19 cellular contexts compared by ENCODE assay signal in genomic region chr2:216148983-216149382, GRCh38. TPM values are rescaled to one million over a fixed set of nuclear protein-coding genes. Genes with fewer than 3 reads are reported as not detected.
DNase-seq lines count a peak whose midpoint lies in the region; ATAC-seq and TF ChIP-seq lines count a peak whose summit lies in the region.
"Had no signal": no experiment of that assay in that cellular context is flagged by ENCODE, and none has a peak within 500 bp of the region (broad histone marks: within the 10 kb centered on the region; RNA-seq: fewer than 3 reads in every experiment).

No MANE protein-coding gene starts in this region.

- no peak for ATAC-seq in activated T-cell treated with anti-CD3 and anti-CD28 coated beads, Interleukin-2, amount 50 U/mL, for 72 hours (replicated peaks in 1 of 2)
- ATAC-seq in stimulated activated effector memory CD8-positive, alpha-beta T cell treated with anti-CD3 and anti-CD28 coated beads, Interleukin-12 subunit alpha, Interleukin-12 subunit beta, amount 100 ng/mL, for 72 hours: no peak
- ATAC-seq: HCT116 had no signal

- H3K4me3 Mint-ChIP-seq in activated T-cell treated with anti-CD3 and anti-CD28 coated beads, Interleukin-2, amount 50 U/mL, for 72 hours: no peak overlapping the region
- no peak overlapping the region for H3K4me3 Mint-ChIP-seq in HFFc6
- no peak overlapping the region for H3K4me3 Mint-ChIP-seq in brain
- H3K4me3 Mint-ChIP-seq in stimulated activated effector memory CD8-positive, alpha-beta T cell treated with anti-CD3 and anti-CD28 coated beads, Interleukin-12 subunit alpha, Interleukin-12 subunit beta, amount 100 ng/mL, for 72 hours: no peak overlapping the region
- H3K4me3 Mint-ChIP-seq: CD8-positive, alpha-beta memory T cell had no signal

- peaks cover 21 to 60% of the 10 kb centered on the region in 2 donors for H3K36me3 Mint-ChIP-seq in activated T-cell treated with anti-CD3 and anti-CD28 coated beads, Interleukin-2, amount 50 U/mL, for 72 hours (ENCODE audit: insufficient read depth in 2 of 2)
- H3K36me3 Mint-ChIP-seq in HFFc6 (ENCODE audit: low read depth): peaks cover 50% of the 10 kb centered on the region
- H3K36me3 Mint-ChIP-seq in brain: peaks cover 60% of the 10 kb centered on the region
- no peaks in the 10 kb centered on the region for H3K36me3 Mint-ChIP-seq in stimulated activated effector memory CD8-positive, alpha-beta T cell treated with anti-CD3 and anti-CD28 coated beads, Interleukin-12 subunit alpha, Interleukin-12 subunit beta, amount 100 ng/mL, for 72 hours

- peak overlapping the region; percentile 7 for H3K27ac Mint-ChIP-seq in activated T-cell treated with anti-CD3 and anti-CD28 coated beads, Interleukin-2, amount 50 U/mL, for 72 hours
- H3K27ac Mint-ChIP-seq in HFFc6 (peak overlapping the region; percentile 76), brain (peak overlapping the region in 3 of 5 experiments; percentile 29 to 72 (median 61))
- H3K27ac Mint-ChIP-seq in stimulated activated effector memory CD8-positive, alpha-beta T cell treated with anti-CD3 and anti-CD28 coated beads, Interleukin-12 subunit alpha, Interleukin-12 subunit beta, amount 100 ng/mL, for 72 hours: peak overlapping the region; percentile 76

- no peak for TF ChIP-seq CTCF in HFFc6 (IDR thresholded peaks at IDR 0.05)
- TF ChIP-seq CTCF in brain (conservative IDR thresholded peaks at IDR 0.05): no peak

- no peak for DNase-seq in activated T-cell treated with anti-CD3 and anti-CD28 coated beads, Interleukin-2, amount 50 U/mL, for 72 hours
- DNase-seq in activated T-cell treated with anti-CD3 and anti-CD28 coated beads for 4 hours (no peak), HFFc6 (no peak), NCI-H2029 treated with DMSO at 0.1 percent for 48 hours (lab: John Stamatoyannopoulos, UW) (no peak), T-helper 9 cell (no peak)
- DNase-seq in stimulated activated effector memory CD8-positive, alpha-beta T cell treated with anti-CD3 and anti-CD28 coated beads, Interleukin-12 subunit alpha, Interleukin-12 subunit beta, amount 100 ng/mL, for 72 hours (ENCODE audit: low spot score in 2 of 2): no peak
- DNase-seq: CD8-positive, alpha-beta memory T cell; DMS53; GOT3; Kasumi-1; MM.1S; NCI-H1092; NCI-H1436 treated with DMSO at 0.1 percent for 48 hours; NCI-H2029; NCI-H2171; NCI-H526; PC-9 had no signal

- peaks cover 45% of the 10 kb centered on the region for H3K4me1 Mint-ChIP-seq in activated T-cell treated with anti-CD3 and anti-CD28 coated beads, Interleukin-2, amount 50 U/mL, for 72 hours (ENCODE audit: low read depth)
- H3K4me1 Mint-ChIP-seq in HFFc6 (ENCODE audit: low read depth) (peaks cover 58% of the 10 kb centered on the region), brain (peaks cover 18% of the 10 kb centered on the region)
- peaks cover 34% of the 10 kb centered on the region for H3K4me1 Mint-ChIP-seq in stimulated activated effector memory CD8-positive, alpha-beta T cell treated with anti-CD3 and anti-CD28 coated beads, Interleukin-12 subunit alpha, Interleukin-12 subunit beta, amount 100 ng/mL, for 72 hours

- no peaks in the 10 kb centered on the region for H3K9me3 Mint-ChIP-seq in activated T-cell treated with anti-CD3 and anti-CD28 coated beads, Interleukin-2, amount 50 U/mL, for 72 hours
- no peaks in the 10 kb centered on the region for H3K9me3 Mint-ChIP-seq in HFFc6
- no peaks in the 10 kb centered on the region for H3K9me3 Mint-ChIP-seq in brain
- no peaks in the 10 kb centered on the region for H3K9me3 Mint-ChIP-seq in stimulated activated effector memory CD8-positive, alpha-beta T cell treated with anti-CD3 and anti-CD28 coated beads, Interleukin-12 subunit alpha, Interleukin-12 subunit beta, amount 100 ng/mL, for 72 hours
- H3K9me3 Mint-ChIP-seq: CD8-positive, alpha-beta memory T cell had no signal

- no peaks in the 10 kb centered on the region for H3K27me3 Mint-ChIP-seq in activated T-cell treated with anti-CD3 and anti-CD28 coated beads, Interleukin-2, amount 50 U/mL, for 72 hours (ENCODE audit: low read depth)
- peaks cover 4% of the 10 kb centered on the region for H3K27me3 Mint-ChIP-seq in HFFc6 (ENCODE audit: insufficient read depth)
- no peaks in the 10 kb centered on the region for H3K27me3 Mint-ChIP-seq in brain
- H3K27me3 Mint-ChIP-seq: CD8-positive, alpha-beta memory T cell had no signal

RNA-seq across cellular contexts. Expression of gene XRCC5, which starts 39.8 kb away (rescaled TPM):
- 100 to 1,000 TPM; 300 to 324 TPM for total RNA-seq in activated T-cell treated with anti-CD3 and anti-CD28 coated beads, Interleukin-2, amount 50 U/mL, for 72 hours
- total RNA-seq in HFFc6 (2021; fragmentation: NEBNext Ultra II Directional; extraction: Animal tissue kit (Norgen Biotek cat#: 25700)): 100 to 1,000 TPM; 291 to 372 (median 352) TPM
- 271 TPM for polyA plus RNA-seq in brain (ENCODE audit: insufficient read depth, low read depth, low replicate concordance)

Comparison
In these comparisons a context has a peak if more than half of its experiments do, and no peak if none do; other contexts are left out.
1. H3K27ac Mint-ChIP-seq: peak in every context shown above with its lines; median percentile 76 in HFFc6; 76 in stimulated activated effector memory CD8-positive, alpha-beta T cell treated with anti-CD3 and anti-CD28 coated beads, Interleukin-12 subunit alpha, Interleukin-12 subunit beta, amount 100 ng/mL, for 72 hours; 61 in brain; 7 in activated T-cell treated with anti-CD3 and anti-CD28 coated beads, Interleukin-2, amount 50 U/mL, for 72 hours.